ENCODE assay signal across 10 cellular contexts in the genomic region with DNA sequence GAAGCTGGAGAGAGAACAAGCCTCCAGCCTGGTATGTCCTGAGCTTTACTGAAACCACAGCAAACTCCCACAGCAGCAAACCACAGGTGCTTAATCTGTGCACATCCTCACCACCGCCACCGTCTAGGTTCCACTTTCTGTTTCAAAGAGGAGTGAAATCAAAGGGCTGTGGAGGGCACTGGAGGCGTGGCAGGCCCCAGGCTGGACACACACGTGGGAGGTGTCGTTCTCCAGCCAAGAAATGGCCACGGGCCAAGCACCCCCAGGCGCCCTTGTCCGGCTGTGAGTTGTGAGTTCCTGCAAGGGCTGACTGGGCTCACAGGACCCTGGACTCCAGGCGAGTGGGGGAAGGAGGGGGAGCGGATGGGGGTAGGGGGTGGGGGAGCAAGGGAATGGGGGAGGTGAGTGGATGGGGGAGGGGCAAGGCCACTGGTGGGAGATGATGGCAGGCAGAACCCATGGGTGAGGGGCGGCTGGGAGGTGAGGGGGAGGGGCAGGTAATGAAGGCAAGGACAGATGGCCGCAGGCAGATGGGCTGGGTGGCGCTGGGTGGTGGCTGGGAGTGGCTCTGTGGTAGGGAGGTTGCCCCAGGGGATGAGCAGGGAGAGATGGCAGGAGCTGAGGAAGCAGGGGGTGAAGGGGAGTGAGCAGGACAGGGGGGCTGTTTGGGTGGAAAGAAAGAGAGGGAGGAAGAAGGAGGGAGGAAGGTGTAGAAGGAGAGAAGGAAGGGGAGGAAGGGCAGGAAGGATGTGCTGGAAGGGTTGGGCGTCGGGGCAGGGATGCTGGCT.
DNase-seq lines count a peak whose midpoint lies in the region; ATAC-seq and TF ChIP-seq lines count a peak whose summit lies in the region.
"Had no signal": no experiment of that assay in that cellular context is flagged by ENCODE, and none has a peak within 500 bp of the region (broad histone marks: within the 10 kb centered on the region; RNA-seq: fewer than 3 reads in every experiment).

No MANE protein-coding gene starts in this region.

- H2AFZ ChIP-seq in GM23248: no peak overlapping the region

- H3K4me1 Mint-ChIP-seq in activated CD8-positive, alpha-beta T cell treated with anti-CD3 and anti-CD28 coated beads, Interleukin-2, amount 10 ng/mL, durations not matched to agents 7 days and 5 days (ENCODE audit: low read depth): peaks cover 55% of the 10 kb centered on the region

- H3K27ac ChIP-seq in GM23248 (no peak overlapping the region), cardiac muscle cell (peak overlapping the region; percentile 58)
- H3K27ac ChIP-seq: VCaP had no signal

- peak; percentile 35 for DNase-seq in GM23248
- DNase-seq in KBM-7: peak; percentile 23
- peak; percentile 87 for DNase-seq in activated CD8-positive, alpha-beta T cell treated with anti-CD3 and anti-CD28 coated beads, Interleukin-2, amount 10 ng/mL, durations not matched to agents 7 days and 5 days
- DNase-seq in cardiac muscle cell (ENCODE audit: low read depth in 1 of 2, low spot score in 1 of 2): peak; percentile 20 to 79
- DNase-seq in stimulated activated CD4-positive, alpha-beta T cell treated with anti-CD3 and anti-CD28 coated beads, Interleukin-4, amount 100 ng/mL, for 1 hour: peak; percentile 19
- DNase-seq in putamen (ENCODE audit: low spot score): no peak
- DNase-seq in NOMO-1 (lab: John Stamatoyannopoulos, UW; ENCODE audit: unreplicated experiment in 2 of 2): no peak

- H3K27me3 Mint-ChIP-seq in activated CD8-positive, alpha-beta T cell treated with anti-CD3 and anti-CD28 coated beads, Interleukin-2, amount 10 ng/mL, durations not matched to agents 7 days and 5 days (ENCODE audit: low read depth): no peaks in the 10 kb centered on the region

- peaks cover 3% of the 10 kb centered on the region; the same call in 1 of the 2 replicates for H3K36me3 ChIP-seq in GM23248 (ENCODE audit: low read depth)
- peaks cover 4% of the 10 kb centered on the region for H3K36me3 ChIP-seq in cardiac muscle cell

- in situ Hi-C loops in GM23248 (cut with MboI): no loop called here
- in situ Hi-C loops in KBM-7 (cut with MboI; ENCODE audit: low pct_unique_long_range_greater_than_20kb, low sequenced_read_pairs): no loop called here

- H3K79me2 ChIP-seq in GM23248 (ENCODE audit: insufficient read depth): peaks cover 8% of the 10 kb centered on the region; the same call in 1 of the 2 replicates

- H3K9me3 Mint-ChIP-seq in activated CD8-positive, alpha-beta T cell treated with anti-CD3 and anti-CD28 coated beads, Interleukin-2, amount 10 ng/mL, durations not matched to agents 7 days and 5 days (ENCODE audit: insufficient read depth): no peaks in the 10 kb centered on the region
- H3K9me3 Mint-ChIP-seq: neural crest cell had no signal

- H3K4me2 ChIP-seq in GM23248 (ENCODE audit: unreplicated experiment): no peak overlapping the region

- no peak overlapping the region for H3K4me3 ChIP-seq in GM23248
- H3K4me3 ChIP-seq in cardiac muscle cell: no peak overlapping the region

- no peaks in the 10 kb centered on the region for H3K27me3 ChIP-seq in GM23248 (replicated peaks; ENCODE audit: insufficient read depth)
- no peaks in the 10 kb centered on the region for H3K27me3 ChIP-seq in cardiac muscle cell

- H3K4me1 ChIP-seq in GM23248 (ENCODE audit: insufficient read depth) (0 out of 2 replicates have a peak, but pooled peaks cover 5% of the 10 kb centered on the region), cardiac muscle cell (ENCODE audit: low read depth) (no peaks in the 10 kb centered on the region)

- peaks cover 48% of the 10 kb centered on the region for H3K36me3 Mint-ChIP-seq in activated CD8-positive, alpha-beta T cell treated with anti-CD3 and anti-CD28 coated beads, Interleukin-2, amount 10 ng/mL, durations not matched to agents 7 days and 5 days (ENCODE audit: low read depth)

- POLR2A ChIA-PET in activated CD8-positive, alpha-beta T cell treated with anti-CD3 and anti-CD28 coated beads, Interleukin-2, amount 10 ng/mL, durations not matched to agents 7 days and 5 days (lab: Charles Lee): interaction anchor here (1.5 kb wide), 1 partner anchor 14 kb away, joined by 5 read pairs; no protein-coding TSS in a partner anchor

- peak; percentile 57 for ATAC-seq in GM18508 (IDR thresholded peaks at IDR 0.05; ENCODE audit: insufficient read depth, unreplicated experiment)
- ATAC-seq in activated CD8-positive, alpha-beta T cell treated with anti-CD3 and anti-CD28 coated beads, Interleukin-2, amount 10 ng/mL, durations not matched to agents 7 days and 5 days: peak; percentile 90

- H3K9ac ChIP-seq in GM23248: no peak overlapping the region

- H3K9me2 ChIP-seq in GM23248 (ENCODE audit: insufficient read depth): no peaks in the 10 kb centered on the region

- CTCF ChIA-PET in activated CD8-positive, alpha-beta T cell treated with anti-CD3 and anti-CD28 coated beads, Interleukin-2, amount 10 ng/mL, durations not matched to agents 7 days and 5 days (lab: Charles Lee): no interaction called here

- H3K27ac Mint-ChIP-seq in activated CD8-positive, alpha-beta T cell treated with anti-CD3 and anti-CD28 coated beads, Interleukin-2, amount 10 ng/mL, durations not matched to agents 7 days and 5 days: peak overlapping the region; percentile 75

- H3K9me3 ChIP-seq in GM23248 (ENCODE audit: low read depth) (no peaks in the 10 kb centered on the region), cardiac muscle cell (ENCODE audit: low read depth) (no peaks in the 10 kb centered on the region)

- no peak for TF ChIP-seq CTCF in cardiac muscle cell (IDR thresholded peaks at IDR 0.05; ENCODE audit: low read depth, low read length)

- H3K4me3 Mint-ChIP-seq in activated CD8-positive, alpha-beta T cell treated with anti-CD3 and anti-CD28 coated beads, Interleukin-2, amount 10 ng/mL, durations not matched to agents 7 days and 5 days: peak overlapping the region; percentile 36
- H3K4me3 Mint-ChIP-seq: neural crest cell had no signal

- H4K20me1 ChIP-seq in GM23248 (ENCODE audit: insufficient read depth): no peaks in the 10 kb centered on the region

- H3F3A ChIP-seq in GM23248 (ENCODE audit: insufficient read depth): no peaks in the 10 kb centered on the region

- 49 to 59% methylated on average over 10 to 15 of the region's 15 CpGs for WGBS in GM23248 (ENCODE audit: low coverage in 1 of 2, low lambda C conversion rate in 2 of 2, missing lambda C conversion rate in 2 of 2), 2 experiments

Comparison
In these comparisons a context has a peak if more than half of its experiments do, and no peak if none do; other contexts are left out.
1. DNase-seq: peak in GM23248 (single experiment), KBM-7 (single experiment), activated CD8-positive, alpha-beta T cell treated with anti-CD3 and anti-CD28 coated beads, Interleukin-2, amount 10 ng/mL, durations not matched to agents 7 days and 5 days (single experiment), cardiac muscle cell (2 of 2) and stimulated activated CD4-positive, alpha-beta T cell treated with anti-CD3 and anti-CD28 coated beads, Interleukin-4, amount 100 ng/mL, for 1 hour (single experiment); none in putamen (single experiment) and NOMO-1 (0 of 2).